In genomic region chr21:27079807-27080206, GRCh38 we compare ENCODE assay signal across 1 cellular context.
TF ChIP-seq lines count a peak whose summit lies in the region.

No MANE protein-coding gene starts in this region.

TF ChIP-seq in IMR-90, 13 proteins besides CTCF, POLR2A, EP300 and RAD21:
- TF ChIP-seq MAZ (IDR thresholded peaks at IDR 0.05; ENCODE audit: borderline replicate concordance, low read depth, low read length): no peak
